In genomic region chr1:192476802-192477298, GRCh38 we compare ENCODE assay signal across 8 cellular contexts.
DNase-seq lines count a peak whose midpoint lies in the region; ATAC-seq, FAIRE-seq and TF ChIP-seq lines count a peak whose summit lies in the region.

No MANE protein-coding gene starts in this region.

- H3K4me3 ChIP-seq in bronchial epithelial cell (ENCODE audit: low read depth, low read length): no peak overlapping the region

- FAIRE-seq in bronchial epithelial cell (lab: Jason Lieb, UNC): no peak

- TF ChIP-seq CTCF in bronchial epithelial cell (IDR thresholded peaks at IDR 0.05; ENCODE audit: insufficient read depth, low read length, severe bottlenecking) (no peak), mesothelial cell of epicardium (IDR thresholded peaks at IDR 0.05; ENCODE audit: unreplicated experiment) (no peak)

- DNase-seq in DMS53 (lab: John Stamatoyannopoulos, UW) (peak; percentile 81), bronchial epithelial cell (ENCODE audit: low read depth) (peak; percentile 55), NCI-H2081 treated with DMSO at 0.1 percent for 48 hours (lab: John Stamatoyannopoulos, UW) (no peak), ACHN (no peak), mesothelial cell of epicardium (ENCODE audit: low spot score in 2 of 2, unreplicated experiment in 2 of 2) (no peak)
- peak; percentile 27 for DNase-seq in stimulated activated CD8-positive, alpha-beta memory T cell treated with anti-CD3 and anti-CD28 coated beads, Interleukin-4, amount 100 ng/mL, for 48 hours

- no peak overlapping the region for H3K4me3 Mint-ChIP-seq in mesothelial cell of epicardium

- H3K36me3 Mint-ChIP-seq in mesothelial cell of epicardium: no peaks in the 10 kb centered on the region

- no peak overlapping the region for H3K27ac Mint-ChIP-seq in mesothelial cell of epicardium

- H3K27me3 ChIP-seq in bronchial epithelial cell (ENCODE audit: control insufficient read depth, insufficient read depth, low read length): peaks cover 1% of the 10 kb centered on the region

- peak; percentile 76 for ATAC-seq in GM19438 (IDR thresholded peaks at IDR 0.05; ENCODE audit: low read depth, unreplicated experiment)
- peak; percentile 84 for ATAC-seq in HG03565 (IDR thresholded peaks at IDR 0.05; ENCODE audit: unreplicated experiment)

- in situ Hi-C loops in ACHN (cut with HindIII; ENCODE audit: low pct_ligation_motif_present, low pct_unique_long_range_greater_than_20kb, low sequenced_read_pairs): loop anchor here (25.0 kb wide), 1 partner anchor 110 kb away; the partner anchor contains the start of gene RGS1

- peaks cover 3% of the 10 kb centered on the region for H3K9me3 Mint-ChIP-seq in mesothelial cell of epicardium

- H3K36me3 ChIP-seq in bronchial epithelial cell (ENCODE audit: control insufficient read depth, insufficient read depth, low read length): no peaks in the 10 kb centered on the region

- no peaks in the 10 kb centered on the region for H3K27me3 Mint-ChIP-seq in mesothelial cell of epicardium (ENCODE audit: low read depth)

- H3K4me1 Mint-ChIP-seq in mesothelial cell of epicardium: no peaks in the 10 kb centered on the region

Comparison
In these comparisons a context has a peak if more than half of its experiments do, and no peak if none do; other contexts are left out.
1. DNase-seq: peak in DMS53 (single experiment), bronchial epithelial cell (single experiment) and stimulated activated CD8-positive, alpha-beta memory T cell treated with anti-CD3 and anti-CD28 coated beads, Interleukin-4, amount 100 ng/mL, for 48 hours (single experiment); none in NCI-H2081 treated with DMSO at 0.1 percent for 48 hours (single experiment), ACHN (single experiment) and mesothelial cell of epicardium (0 of 2).